7 cellular contexts compared by ENCODE assay signal in the genomic region with DNA sequence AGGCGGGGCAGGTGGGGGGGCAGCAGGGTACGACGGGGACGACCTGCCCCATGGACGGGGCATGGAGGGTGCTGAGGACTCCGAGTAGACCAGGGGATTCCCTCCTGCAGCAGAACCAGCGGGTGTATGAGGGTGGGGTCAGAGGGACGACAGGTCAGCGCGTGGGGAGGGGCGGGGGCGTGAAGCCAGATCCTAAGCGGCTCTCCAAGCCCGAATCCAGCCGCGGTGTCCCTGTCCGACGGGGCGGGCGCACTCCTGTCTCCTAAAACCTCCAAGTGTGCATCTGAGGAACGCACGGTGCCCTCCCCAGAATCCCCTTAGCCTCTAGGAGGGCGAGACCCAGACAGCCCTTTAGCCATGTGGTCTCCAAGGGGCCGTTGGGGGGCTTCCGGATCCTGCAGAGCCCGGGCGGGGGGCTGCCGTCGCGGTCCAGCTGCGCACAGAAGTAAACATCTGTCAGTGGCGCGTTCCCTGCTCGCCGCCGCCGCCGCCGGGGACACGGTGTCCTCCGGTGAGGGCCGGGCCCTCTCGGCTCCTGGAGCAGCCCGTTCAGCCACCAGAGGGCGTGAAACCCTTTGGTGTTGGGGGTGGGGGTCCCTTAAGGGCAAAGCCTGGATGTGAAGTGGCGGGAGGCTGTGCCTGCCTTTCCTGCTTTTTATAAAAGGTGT. TPM values are rescaled to one million over a fixed set of nuclear protein-coding genes. Genes with fewer than 3 reads are reported as not detected.
A peak's percentile ranks its signal among the peaks of the same experiment; 100 is the strongest.
DNase-seq lines count a peak whose midpoint lies in the region; ATAC-seq and TF ChIP-seq lines count a peak whose summit lies in the region.

No MANE protein-coding gene starts in this region.

- no peak overlapping the region for H3K4me3 Mint-ChIP-seq in stimulated activated memory B cell treated with anti-CD40 and anti-IgM and Interleukin-4, amounts not matched to agents 10 μg/mL and 1 μg/mL and 100 μg/mL, for 72 hours

- no peaks in the 10 kb centered on the region for H3K36me3 Mint-ChIP-seq in stimulated activated memory B cell treated with anti-CD40 and anti-IgM and Interleukin-4, amounts not matched to agents 10 μg/mL and 1 μg/mL and 100 μg/mL, for 72 hours

- ATAC-seq in stimulated activated memory B cell treated with anti-CD40 and anti-IgM and Interleukin-4, amounts not matched to agents 10 μg/mL and 1 μg/mL and 100 μg/mL, for 72 hours = peak; percentile 3

- intact Hi-C loops in mammary epithelial cell (cut with micrococcal nuclease) = loop anchor here (5.0 to 10.0 kb wide), 2 partner anchors 162 to 319 kb away; no protein-coding TSS in a partner anchor

- H3K4me2 ChIP-seq in mammary epithelial cell (ENCODE audit: insufficient read depth, low read depth, low read length) = no peak overlapping the region

- peak; percentile 74 for DNase-seq in GM10248 (ENCODE audit: extremely low spot score)
- peak; percentile 28 for DNase-seq in NCI-H1436 treated with DMSO at 0.1 percent for 48 hours (lab: John Stamatoyannopoulos, UW)
- DNase-seq in T-helper 9 cell = peak; percentile 63
- DNase-seq in mammary epithelial cell = peak; percentile 21
- DNase-seq in left kidney (ENCODE audit: low read depth, low spot score) = peak; percentile 95
- no peak for DNase-seq in NCI-H226

- H3K4me1 Mint-ChIP-seq in stimulated activated memory B cell treated with anti-CD40 and anti-IgM and Interleukin-4, amounts not matched to agents 10 μg/mL and 1 μg/mL and 100 μg/mL, for 72 hours = peaks cover 25% of the 10 kb centered on the region

- CTCF ChIA-PET in GM10248 (lab: Yijun Ruan, JAX) = interaction anchor here (1.1 to 1.6 kb wide), 5 partner anchors 11 to 221 kb away, joined by 3 to 9 read pairs (median 4); no protein-coding TSS in a partner anchor
- CTCF ChIA-PET in mammary epithelial cell (lab: Charles Lee; ENCODE audit: low non-redundant PET) = no interaction called here

- H3K79me2 ChIP-seq in mammary epithelial cell (ENCODE audit: insufficient read depth, low read length) = no peaks in the 10 kb centered on the region

- peaks cover 42% of the 10 kb centered on the region for H3K27me3 Mint-ChIP-seq in stimulated activated memory B cell treated with anti-CD40 and anti-IgM and Interleukin-4, amounts not matched to agents 10 μg/mL and 1 μg/mL and 100 μg/mL, for 72 hours

- 7% methylated on average over 9 of the region's 46 CpGs for WGBS in mammary epithelial cell (ENCODE audit: low coverage, missing lambda C conversion rate)

- H4K20me1 ChIP-seq in mammary epithelial cell (ENCODE audit: insufficient read depth, low read length) = no peaks in the 10 kb centered on the region

- no peak overlapping the region for H3K27ac Mint-ChIP-seq in stimulated activated memory B cell treated with anti-CD40 and anti-IgM and Interleukin-4, amounts not matched to agents 10 μg/mL and 1 μg/mL and 100 μg/mL, for 72 hours

- H3K4me1 ChIP-seq in mammary epithelial cell (ENCODE audit: insufficient read depth, low read length) = peaks cover 6% of the 10 kb centered on the region

- H3K4me3 ChIP-seq in mammary epithelial cell (replicated peaks in 1 of 3; ENCODE audit: insufficient read depth in 1 of 3, low read depth in 2 of 3, low read length in 3 of 3) = no peak overlapping the region

- no TSS peak for BruUV-seq in mammary epithelial cell (replicated peaks; lab: Mats Ljungman, UMichigan)

- POLR2A ChIA-PET in GM10248 (lab: Yijun Ruan, JAX) = no interaction called here

- H3K9ac ChIP-seq in mammary epithelial cell (ENCODE audit: insufficient read depth, low read length) = no peak overlapping the region

- peak overlapping the region; percentile 45 for H2AFZ ChIP-seq in mammary epithelial cell (ENCODE audit: low read depth, low read length)

- peaks cover 2% of the 10 kb centered on the region for H3K9me3 Mint-ChIP-seq in stimulated activated memory B cell treated with anti-CD40 and anti-IgM and Interleukin-4, amounts not matched to agents 10 μg/mL and 1 μg/mL and 100 μg/mL, for 72 hours

- H3K9me3 ChIP-seq in mammary epithelial cell (replicated peaks; ENCODE audit: insufficient read depth, low read length) = no peaks in the 10 kb centered on the region

- no peaks in the 10 kb centered on the region for H3K36me3 ChIP-seq in mammary epithelial cell (ENCODE audit: insufficient read depth, low read length)

- no peak overlapping the region for H3K27ac ChIP-seq in mammary epithelial cell (ENCODE audit: insufficient read depth, low read depth, low read length)

- in situ Hi-C loops in mammary epithelial cell (cut with MboI; ENCODE audit: low sequenced_read_pairs in 2 of 2) = loop anchor here (5.0 to 10.0 kb wide), 2 partner anchors 87 to 99 kb away; partner anchors contain the start of genes NDUFA11 (in 1 of the 2) and VMAC (in 1 of the 2)

- TF ChIP-seq CTCF in GM10248 (IDR thresholded peaks at IDR 0.05; ENCODE audit: control extremely low read depth, extremely low read depth, low read depth, missing control alignments) (peak; percentile 78), mammary epithelial cell (conservative IDR thresholded peaks at IDR 0.05 in 1 of 2, IDR thresholded peaks at IDR 0.05 in 1 of 2; ENCODE audit: extremely low read depth in 1 of 2, insufficient read depth in 1 of 2, low read depth in 1 of 2, low read length in 2 of 2) (peak; percentile 38 to 74)

- H3K27me3 ChIP-seq in mammary epithelial cell (ENCODE audit: insufficient read depth, low read length) = peaks cover 6% of the 10 kb centered on the region

- dilution Hi-C loops in mammary epithelial cell (cut with HindIII; ENCODE audit: low sequenced_read_pairs) = loop anchor here (5.0 to 10.0 kb wide), 4 partner anchors 102 to 201 kb away; no protein-coding TSS in a partner anchor

RNA-seq across cellular contexts. Expression of gene NRTN, which starts 0.7 kb away (rescaled TPM):
- under 1 TPM in 1 of 2 donors, not detected in 1; 0.17 TPM for total RNA-seq in mammary epithelial cell
- polyA plus RNA-seq in mammary epithelial cell = not detected
- not detected for polyA minus RNA-seq in mammary epithelial cell

RNA-seq across cellular contexts. Expression of gene DUS3L, which starts 14.6 kb away (rescaled TPM):
- total RNA-seq in mammary epithelial cell = 10 to 100 TPM; 25.5 to 47.0 TPM
- polyA plus RNA-seq in mammary epithelial cell = 22.2 TPM
- polyA minus RNA-seq in mammary epithelial cell = 24.1 TPM

RNA-seq across cellular contexts. Expression of gene PRR22, which starts 21.1 kb away (rescaled TPM):
- 1 to 10 TPM in 1 of 2 donors, under 1 TPM in 1; 0.50 to 6.0 TPM for total RNA-seq in mammary epithelial cell
- 1.00 TPM for polyA plus RNA-seq in mammary epithelial cell
- polyA minus RNA-seq in mammary epithelial cell = not detected

RNA-seq across cellular contexts. Expression of gene FUT6, which starts 33.9 kb away (rescaled TPM):
- total RNA-seq in mammary epithelial cell = under 1 TPM in 1 of 2 donors, not detected in 1; 0.17 TPM
- polyA plus RNA-seq in mammary epithelial cell = not detected
- polyA minus RNA-seq in mammary epithelial cell = not detected

RNA-seq across cellular contexts. Expression of gene FUT3, which starts 45.6 kb away (rescaled TPM):
- total RNA-seq in mammary epithelial cell = 1 to 10 TPM in 1 of 2 donors, under 1 TPM in 1; 0.67 to 1.0 TPM
- polyA plus RNA-seq in mammary epithelial cell = 0.45 TPM
- polyA minus RNA-seq in mammary epithelial cell = not detected
